Comparison of ENCODE assay signal across 1 cellular context in the genomic region with DNA sequence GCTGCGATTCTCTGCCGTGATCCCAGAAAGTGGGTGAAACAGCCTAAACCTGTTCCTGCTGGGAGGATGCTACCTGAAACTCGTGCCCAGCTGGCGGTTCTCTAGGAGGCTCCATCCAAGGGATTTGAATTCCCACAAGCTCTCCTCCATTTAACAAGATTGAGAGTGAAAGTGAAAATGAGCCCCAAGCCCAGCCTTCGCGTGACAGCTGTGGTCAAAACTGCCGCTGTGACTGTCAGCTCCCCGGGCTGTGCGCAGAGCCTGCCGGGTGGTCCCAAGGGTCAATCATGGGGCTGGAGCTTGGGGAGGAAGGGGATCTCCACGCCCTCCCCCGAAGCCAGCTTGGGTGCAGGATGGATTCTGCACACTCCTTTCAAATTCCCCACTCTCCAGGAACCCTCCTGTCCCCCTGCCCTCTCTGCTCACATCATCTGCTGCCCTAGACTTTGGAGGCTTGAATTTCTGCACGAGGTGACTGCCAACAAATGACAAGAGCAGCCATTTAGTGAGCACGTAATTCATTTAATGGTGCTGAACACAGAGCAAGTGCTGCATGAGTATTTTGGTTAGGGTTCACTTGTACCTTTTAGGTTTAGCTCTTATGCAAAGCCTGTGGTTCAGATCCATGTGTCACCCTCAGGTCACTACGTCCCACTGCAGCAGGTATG.
TF ChIP-seq lines count a peak whose summit lies in the region.

No MANE protein-coding gene starts in this region.

TF ChIP-seq in GM12878, 131 proteins besides CTCF, POLR2A, EP300 and RAD21 (continues in another document):
- TF ChIP-seq MYB (IDR thresholded peaks at IDR 0.05; ENCODE audit: borderline replicate concordance, low read depth, low read length) (0 out of 2 replicates have a peak, but pooled peaks have one; percentile 66), SMARCA5 (IDR thresholded peaks at IDR 0.05) (peak; percentile 71), ATF2 (IDR thresholded peaks at IDR 0.05; ENCODE audit: low read length) (no peak), RAD51 (IDR thresholded peaks at IDR 0.05) (0 out of 2 replicates have a peak, but pooled peaks have one; percentile 6), FOXM1 (IDR thresholded peaks at IDR 0.05; ENCODE audit: low read depth, low read length) (no peak), ESRRA (IDR thresholded peaks at IDR 0.05; ENCODE audit: low read length) (no peak), HDAC6 (IDR thresholded peaks at IDR 0.05; ENCODE audit: unreplicated experiment) (no peak), SMAD1 (IDR thresholded peaks at IDR 0.05; ENCODE audit: low read depth, partially characterized antibody) (no peak), CREB1 (IDR thresholded peaks at IDR 0.05; ENCODE audit: low read depth) (no peak), TARDBP (IDR thresholded peaks at IDR 0.05; ENCODE audit: borderline replicate concordance) (0 out of 2 replicates have a peak, but pooled peaks have one; percentile 62), SREBF1 (IDR thresholded peaks at IDR 0.05; ENCODE audit: low read length) (no peak), IKZF2 (IDR thresholded peaks at IDR 0.05) (peak; percentile 94 to 96), ZNF384 (IDR thresholded peaks at IDR 0.05; ENCODE audit: borderline replicate concordance, low read depth, low read length) (no peak), CREM (IDR thresholded peaks at IDR 0.05; ENCODE audit: low read depth) (peak; percentile 73), NFIC (IDR thresholded peaks at IDR 0.05; ENCODE audit: low read depth, low read length) (no peak), LARP7 (IDR thresholded peaks at IDR 0.05) (0 out of 2 replicates have a peak, but pooled peaks have one; percentile 34), BCLAF1 (IDR thresholded peaks at IDR 0.05) (no peak), ZBTB40 (IDR thresholded peaks at IDR 0.05; ENCODE audit: borderline replicate concordance) (no peak), SIN3A (IDR thresholded peaks at IDR 0.05; ENCODE audit: low read depth, low read length) (no peak), CEBPB (IDR thresholded peaks at IDR 0.05; ENCODE audit: borderline replicate concordance in 1 of 2, low read depth in 2 of 2, low read length in 2 of 2) (no peak), TCF12 (IDR thresholded peaks at IDR 0.05; ENCODE audit: low read depth, low read length) (peak; percentile 91), SMAD5 (IDR thresholded peaks at IDR 0.05; ENCODE audit: low read depth) (no peak), MTA2 (IDR thresholded peaks at IDR 0.05; ENCODE audit: low read depth) (peak; percentile 91), MEF2A (IDR thresholded peaks at IDR 0.05; ENCODE audit: insufficient read depth, low read depth, low read length) (peak; percentile 59; the same call in 1 of the 2 replicates), YY1 (IDR thresholded peaks at IDR 0.05; ENCODE audit: low read depth, low read length) (peak; percentile 45; the same call in 1 of the 2 replicates), KDM1A (IDR thresholded peaks at IDR 0.05; ENCODE audit: borderline replicate concordance) (no peak), KAT2A (conservative IDR thresholded peaks at IDR 0.05; ENCODE audit: control insufficient read depth, low read depth, low read length) (no peak), STAT1 (conservative IDR thresholded peaks at IDR 0.05) (no peak), PML (IDR thresholded peaks at IDR 0.05; ENCODE audit: low read length) (no peak), ATF7 (IDR thresholded peaks at IDR 0.05; ENCODE audit: low read depth) (peak; percentile 79), EED (IDR thresholded peaks at IDR 0.05; ENCODE audit: low read depth) (peak; percentile 95), SUZ12 (IDR thresholded peaks at IDR 0.05; ENCODE audit: unreplicated experiment) (no peak), IKZF1 (conservative IDR thresholded peaks at IDR 0.05) (peak; percentile 97), IRF3 (IDR thresholded peaks at IDR 0.05) (peak; percentile 6; the same call in 1 of the 2 replicates), GABPA (IDR thresholded peaks at IDR 0.05; ENCODE audit: low read depth) (no peak), IRF4 (IDR thresholded peaks at IDR 0.05; ENCODE audit: low read depth, low read length) (peak; percentile 65), DPF2 (IDR thresholded peaks at IDR 0.05) (peak; percentile 96), EGR1 (IDR thresholded peaks at IDR 0.05; ENCODE audit: borderline replicate concordance in 1 of 2, low read depth in 2 of 2, low read length in 2 of 2) (no peak), NRF1 (conservative IDR thresholded peaks at IDR 0.05; ENCODE audit: low read depth, low read length) (no peak), HCFC1 (IDR thresholded peaks at IDR 0.05; ENCODE audit: low read length) (no peak), CHD2 (IDR thresholded peaks at IDR 0.05; ENCODE audit: borderline replicate concordance, low read depth, low read length) (peak; percentile 82), SUPT20H (IDR thresholded peaks at IDR 0.05; ENCODE audit: borderline replicate concordance, control insufficient read depth, low read depth, low read length) (no peak), ZNF274 (IDR thresholded peaks at IDR 0.05; ENCODE audit: insufficient read depth, insufficient read length) (no peak), MXI1 (IDR thresholded peaks at IDR 0.05; ENCODE audit: low read depth, low read length) (no peak; the same call in 1 of the 2 replicates)
- TF ChIP-seq, protein P1, sequence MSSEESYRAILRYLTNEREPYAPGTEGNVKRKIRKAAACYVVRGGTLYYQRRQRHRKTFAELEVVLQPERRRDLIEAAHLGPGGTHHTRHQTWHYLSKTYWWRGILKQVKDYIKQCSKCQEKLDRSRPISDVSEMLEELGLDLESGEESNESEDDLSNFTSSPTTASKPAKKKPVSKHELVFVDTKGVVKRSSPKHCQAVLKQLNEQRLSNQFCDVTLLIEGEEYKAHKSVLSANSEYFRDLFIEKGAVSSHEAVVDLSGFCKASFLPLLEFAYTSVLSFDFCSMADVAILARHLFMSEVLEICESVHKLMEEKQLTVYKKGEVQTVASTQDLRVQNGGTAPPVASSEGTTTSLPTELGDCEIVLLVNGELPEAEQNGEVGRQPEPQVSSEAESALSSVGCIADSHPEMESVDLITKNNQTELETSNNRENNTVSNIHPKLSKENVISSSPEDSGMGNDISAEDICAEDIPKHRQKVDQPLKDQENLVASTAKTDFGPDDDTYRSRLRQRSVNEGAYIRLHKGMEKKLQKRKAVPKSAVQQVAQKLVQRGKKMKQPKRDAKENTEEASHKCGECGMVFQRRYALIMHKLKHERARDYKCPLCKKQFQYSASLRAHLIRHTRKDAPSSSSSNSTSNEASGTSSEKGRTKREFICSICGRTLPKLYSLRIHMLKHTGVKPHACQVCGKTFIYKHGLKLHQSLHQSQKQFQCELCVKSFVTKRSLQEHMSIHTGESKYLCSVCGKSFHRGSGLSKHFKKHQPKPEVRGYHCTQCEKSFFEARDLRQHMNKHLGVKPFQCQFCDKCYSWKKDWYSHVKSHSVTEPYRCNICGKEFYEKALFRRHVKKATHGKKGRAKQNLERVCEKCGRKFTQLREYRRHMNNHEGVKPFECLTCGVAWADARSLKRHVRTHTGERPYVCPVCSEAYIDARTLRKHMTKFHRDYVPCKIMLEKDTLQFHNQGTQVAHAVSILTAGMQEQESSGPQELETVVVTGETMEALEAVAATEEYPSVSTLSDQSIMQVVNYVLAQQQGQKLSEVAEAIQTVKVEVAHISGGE (CRISPR knock-in tag; IDR thresholded peaks at IDR 0.05), result no peak
- TF ChIP-seq, protein P2, sequence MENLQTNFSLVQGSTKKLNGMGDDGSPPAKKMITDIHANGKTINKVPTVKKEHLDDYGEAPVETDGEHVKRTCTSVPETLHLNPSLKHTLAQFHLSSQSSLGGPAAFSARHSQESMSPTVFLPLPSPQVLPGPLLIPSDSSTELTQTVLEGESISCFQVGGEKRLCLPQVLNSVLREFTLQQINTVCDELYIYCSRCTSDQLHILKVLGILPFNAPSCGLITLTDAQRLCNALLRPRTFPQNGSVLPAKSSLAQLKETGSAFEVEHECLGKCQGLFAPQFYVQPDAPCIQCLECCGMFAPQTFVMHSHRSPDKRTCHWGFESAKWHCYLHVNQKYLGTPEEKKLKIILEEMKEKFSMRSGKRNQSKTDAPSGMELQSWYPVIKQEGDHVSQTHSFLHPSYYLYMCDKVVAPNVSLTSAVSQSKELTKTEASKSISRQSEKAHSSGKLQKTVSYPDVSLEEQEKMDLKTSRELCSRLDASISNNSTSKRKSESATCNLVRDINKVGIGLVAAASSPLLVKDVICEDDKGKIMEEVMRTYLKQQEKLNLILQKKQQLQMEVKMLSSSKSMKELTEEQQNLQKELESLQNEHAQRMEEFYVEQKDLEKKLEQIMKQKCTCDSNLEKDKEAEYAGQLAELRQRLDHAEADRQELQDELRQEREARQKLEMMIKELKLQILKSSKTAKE (IDR thresholded peaks at IDR 0.05; ENCODE audit: low read depth, poor library complexity, severe bottlenecking), result peak; percentile 72
- TF ChIP-seq, protein P3, sequence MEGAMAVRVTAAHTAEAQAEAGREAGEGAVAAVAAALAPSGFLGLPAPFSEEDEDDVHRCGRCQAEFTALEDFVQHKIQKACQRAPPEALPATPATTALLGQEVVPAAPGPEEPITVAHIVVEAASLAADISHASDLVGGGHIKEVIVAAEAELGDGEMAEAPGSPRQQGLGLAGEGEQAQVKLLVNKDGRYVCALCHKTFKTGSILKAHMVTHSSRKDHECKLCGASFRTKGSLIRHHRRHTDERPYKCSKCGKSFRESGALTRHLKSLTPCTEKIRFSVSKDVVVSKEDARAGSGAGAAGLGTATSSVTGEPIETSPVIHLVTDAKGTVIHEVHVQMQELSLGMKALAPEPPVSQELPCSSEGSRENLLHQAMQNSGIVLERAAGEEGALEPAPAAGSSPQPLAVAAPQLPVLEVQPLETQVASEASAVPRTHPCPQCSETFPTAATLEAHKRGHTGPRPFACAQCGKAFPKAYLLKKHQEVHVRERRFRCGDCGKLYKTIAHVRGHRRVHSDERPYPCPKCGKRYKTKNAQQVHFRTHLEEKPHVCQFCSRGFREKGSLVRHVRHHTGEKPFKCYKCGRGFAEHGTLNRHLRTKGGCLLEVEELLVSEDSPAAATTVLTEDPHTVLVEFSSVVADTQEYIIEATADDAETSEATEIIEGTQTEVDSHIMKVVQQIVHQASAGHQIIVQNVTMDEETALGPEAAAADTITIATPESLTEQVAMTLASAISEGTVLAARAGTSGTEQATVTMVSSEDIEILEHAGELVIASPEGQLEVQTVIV (IDR thresholded peaks at IDR 0.05; ENCODE audit: borderline replicate concordance, partially characterized antibody), result no peak
